In genomic region chr3:37661615-37662306, GRCh38 we compare ENCODE assay signal across 25 cellular contexts.
DNase-seq lines count a peak whose midpoint lies in the region; ATAC-seq, FAIRE-seq and TF ChIP-seq lines count a peak whose summit lies in the region.
"Had no signal": no experiment of that assay in that cellular context is flagged by ENCODE, and none has a peak within 500 bp of the region (broad histone marks: within the 10 kb centered on the region; RNA-seq: fewer than 3 reads in every experiment).

No MANE protein-coding gene starts in this region.

- H3K56ac ChIP-seq in H1 (replicated peaks; ENCODE audit: insufficient read length, low read depth, low read length) = no peak overlapping the region

- H4K8ac ChIP-seq in H1 (ENCODE audit: extremely low read depth, insufficient read depth, low read length) = no peak overlapping the region

- no peak for TF ChIP-seq POLR2A in H1 (IDR thresholded peaks at IDR 0.05; ENCODE audit: control extremely low read depth in 1 of 2, low read depth in 2 of 2, low read length in 2 of 2)

- peak overlapping the region; percentile 19; the same call in 1 of the 2 replicates for H3K18ac ChIP-seq in H1 (ENCODE audit: extremely low read depth, low read length)

- TF ChIP-seq EP300 in H1 (IDR thresholded peaks at IDR 0.05; ENCODE audit: borderline replicate concordance in 1 of 2, low read depth in 2 of 2, low read length in 2 of 2) = no peak

- no peak overlapping the region for H3K23ac ChIP-seq in H1 (ENCODE audit: insufficient read length)

- no peak overlapping the region for H2BK12ac ChIP-seq in H1 (ENCODE audit: low read depth, low read length)

- TF ChIP-seq RAD21 in H1 (IDR thresholded peaks at IDR 0.05 in 1 of 2, conservative IDR thresholded peaks at IDR 0.05 in 1 of 2; ENCODE audit: low read depth in 2 of 2, low read length in 2 of 2) = no peak

- H4K20me1 ChIP-seq in H1 (replicated peaks in 1 of 2; ENCODE audit: control insufficient read depth in 1 of 2, insufficient read depth in 2 of 2, low read length in 2 of 2) = no peaks in the 10 kb centered on the region
- H4K20me1 ChIP-seq: BLaER1 had no signal

- H4K5ac ChIP-seq in H1 (ENCODE audit: insufficient read length, low read depth, low read length) = no peak overlapping the region

- H3K4me3 ChIP-seq in HEK293 (ENCODE audit: low read depth, low read length) = no peak overlapping the region
- H3K4me3 ChIP-seq in H1 (ENCODE audit: extremely low read depth in 1 of 4, insufficient read depth in 2 of 4, low read depth in 3 of 4, low read length in 4 of 4) = no peak overlapping the region
- peak overlapping the region in 1 of 2 donors; percentile 35 for H3K4me3 ChIP-seq in stomach smooth muscle (ENCODE audit: low read length in 2 of 2)
- H3K4me3 ChIP-seq: BLaER1, HAP-1, SK-N-MC had no signal

- 0 out of 2 replicates have a peak overlapping the region, but pooled peaks have one; percentile 80 for H2BK20ac ChIP-seq in H1 (ENCODE audit: low read length)

- CTCF ChIA-PET in HEK293 (lab: Yijun Ruan, JAX) = no interaction called here
- CTCF ChIA-PET in H1 (lab: Charles Lee; ENCODE audit: partially characterized antibody) = interaction anchor here (1.0 to 1.4 kb wide), 2 partner anchors 23 to 146 kb away, joined by 3 read pairs; no protein-coding TSS in a partner anchor

- DNase-seq in H1 (ENCODE audit: low read depth in 1 of 2, low spot score in 2 of 2) = no peak
- peak; percentile 44 for DNase-seq in islet precursor cell
- DNase-seq in Ammon's horn (ENCODE audit: low spot score) = no peak
- DNase-seq in ACHN = no peak
- DNase-seq: activated CD4-positive, alpha-beta T cell treated with anti-CD3 and anti-CD28 coated beads for 1 hour; activated effector memory CD4-positive, alpha-beta T cell treated with Interleukin-2 at 50 U/mL for 16 hours; activated naive CD8-positive, alpha-beta T cell treated with anti-CD3 and anti-CD28 coated beads for 36 hours; activated T-cell treated with anti-CD3 and anti-CD28 coated beads for 4 hours; dermis blood vessel endothelial cell; DMS153; kidney; MM.1S; NCI-H2029 treated with DMSO at 0.1 percent for 48 hours; NCI-H82; stimulated activated naive CD4-positive, alpha-beta T cell treated with Interleukin-2 at 50 U/mL for 16 hours had no signal

- no peak overlapping the region for H2BK120ac ChIP-seq in H1 (replicated peaks; ENCODE audit: low read depth, low read length)

- no peaks in the 10 kb centered on the region; the same call in 1 of the 2 replicates for H3K79me1 ChIP-seq in H1 (ENCODE audit: low read depth, low read length)

- H3K9me3 ChIP-seq in HEK293 (ENCODE audit: control insufficient read depth, insufficient read depth, low read depth, low read length) (no peaks in the 10 kb centered on the region), H1 (ENCODE audit: insufficient read depth in 2 of 2, low read depth in 1 of 2, low read length in 1 of 2) (no peaks in the 10 kb centered on the region), stomach smooth muscle (ENCODE audit: control insufficient read depth in 2 of 2, low read length in 2 of 2) (no peaks in the 10 kb centered on the region)
- H3K9me3 ChIP-seq: HAP-1, neutrophil had no signal

- H2BK5ac ChIP-seq in H1 (ENCODE audit: low read depth, low read length) = no peak overlapping the region

- no peak overlapping the region for H2AK5ac ChIP-seq in H1 (ENCODE audit: low read depth, low read length)

- no peak overlapping the region for H3K4ac ChIP-seq in H1 (replicated peaks; ENCODE audit: insufficient read length, low read depth, low read length)

- H2BK15ac ChIP-seq in H1 (ENCODE audit: low read length) = no peak overlapping the region

- H3K23me2 ChIP-seq in H1 (ENCODE audit: low read depth, low read length) = no peaks in the 10 kb centered on the region

- H3K4me1 ChIP-seq in HEK293 (ENCODE audit: control insufficient read depth, insufficient read depth, low read length) = no peaks in the 10 kb centered on the region
- no peaks in the 10 kb centered on the region for H3K4me1 ChIP-seq in H1 (replicated peaks in 1 of 4; ENCODE audit: control insufficient read depth in 3 of 4, insufficient read depth in 4 of 4, low read length in 3 of 4)
- peaks cover 32% of the 10 kb centered on the region for H3K4me1 ChIP-seq in stomach smooth muscle (ENCODE audit: control insufficient read depth, insufficient read depth, low read length)
- H3K4me1 ChIP-seq: HAP-1 had no signal

- POLR2A ChIA-PET in HEK293 (lab: Yijun Ruan, JAX) = no interaction called here
- POLR2A ChIA-PET in H1 (lab: Charles Lee; ENCODE audit: partially characterized antibody) = no interaction called here

- H3K4me2 ChIP-seq in H1 (ENCODE audit: insufficient read depth in 1 of 2, low read depth in 2 of 2, low read length in 2 of 2) = no peak overlapping the region
- H3K4me2 ChIP-seq: BLaER1 had no signal

- H3K36me3 ChIP-seq in HEK293 (ENCODE audit: control insufficient read depth in 2 of 2, insufficient read depth in 1 of 2, low read length in 2 of 2) (no peaks in the 10 kb centered on the region), H1 (ENCODE audit: control insufficient read depth in 2 of 4, insufficient read depth in 4 of 4, low read length in 3 of 4) (no peaks in the 10 kb centered on the region), stomach smooth muscle (ENCODE audit: control insufficient read depth in 2 of 2, insufficient read depth in 2 of 2, low read length in 2 of 2) (no peaks in the 10 kb centered on the region)
- H3K36me3 ChIP-seq: BLaER1, HAP-1 had no signal

- no peak overlapping the region for H4K91ac ChIP-seq in H1 (replicated peaks; ENCODE audit: insufficient read length, low read length)

- no peaks in the 10 kb centered on the region for H3K27me3 ChIP-seq in H1 (replicated peaks in 1 of 4; ENCODE audit: control insufficient read depth in 3 of 4, extremely low read depth in 1 of 4, insufficient read depth in 3 of 4, low read length in 3 of 4)
- no peaks in the 10 kb centered on the region for H3K27me3 ChIP-seq in stomach smooth muscle (ENCODE audit: control insufficient read depth in 1 of 2, insufficient read depth in 2 of 2, low read length in 2 of 2)
- H3K27me3 ChIP-seq: BLaER1, neutrophil had no signal

- FAIRE-seq in H1 (lab: Jason Lieb, UNC) = no peak
- FAIRE-seq: G401.6, kidney had no signal

- H3K79me2 ChIP-seq in H1 (ENCODE audit: control insufficient read depth in 1 of 2, insufficient read depth in 2 of 2, low read length in 2 of 2) = no peaks in the 10 kb centered on the region

- no peak overlapping the region for H2AFZ ChIP-seq in H1 (ENCODE audit: low read length)

- H3K14ac ChIP-seq in H1 (ENCODE audit: insufficient read length) = no peak overlapping the region

- TF ChIP-seq CTCF in HEK293 (tag by site-specific recombination; IDR thresholded peaks at IDR 0.05) (no peak), H1 (IDR thresholded peaks at IDR 0.05; ENCODE audit: control extremely low read depth in 1 of 3, insufficient read depth in 1 of 3, low read depth in 1 of 3, low read length in 3 of 3) (no peak)

- WGBS in H1 (ENCODE audit: extremely low coverage in 1 of 2, insufficient coverage in 1 of 2, insufficient read length in 1 of 2, insufficient replicate concordance in 2 of 2, low coverage in 1 of 2, low lambda C conversion rate in 2 of 2, missing lambda C conversion rate in 1 of 2), 2 experiments = 99% methylated on average over 7 of the region's 7 CpGs; no CpG with 5 or more reads in 1 of the 2 experiments

- H3K27ac ChIP-seq in HEK293 (ENCODE audit: extremely low read depth, low read depth, low read length) (no peak overlapping the region), H1 (ENCODE audit: low read depth, low read length) (no peak overlapping the region), stomach smooth muscle (ENCODE audit: low read length) (peak overlapping the region; percentile 76)
- H3K27ac ChIP-seq: BLaER1, neutrophil, RWPE1, SK-N-MC had no signal

- H3K9ac ChIP-seq in H1 (replicated peaks in 1 of 4; ENCODE audit: extremely low read depth in 1 of 4, low read depth in 3 of 4, low read length in 3 of 4) (no peak overlapping the region), stomach smooth muscle (ENCODE audit: low read length in 2 of 2) (no peak overlapping the region)
- H3K9ac ChIP-seq: BLaER1 had no signal

- ATAC-seq in HG03095 (IDR thresholded peaks at IDR 0.05; ENCODE audit: unreplicated experiment) (no peak), HG03342 (IDR thresholded peaks at IDR 0.05; ENCODE audit: unreplicated experiment) (no peak)

- in situ Hi-C loops in ACHN (cut with HindIII; ENCODE audit: low pct_ligation_motif_present, low pct_unique_long_range_greater_than_20kb, low sequenced_read_pairs) = no loop called here

TF ChIP-seq in HEK293, 187 proteins besides CTCF, POLR2A, EP300 and RAD21:
- TF ChIP-seq ZBTB48 (tag by site-specific recombination; IDR thresholded peaks at IDR 0.05) = no peak
- TF ChIP-seq ZIC2 (tag by site-specific recombination; IDR thresholded peaks at IDR 0.05) = peak; percentile 56
- TF ChIP-seq GLIS1 (tag by site-specific recombination; IDR thresholded peaks at IDR 0.05) = peak; percentile 44; the same call in 1 of the 2 replicates
- TF ChIP-seq ZNF19 (tag by site-specific recombination; IDR thresholded peaks at IDR 0.05; ENCODE audit: low read depth) = no peak

TF ChIP-seq in H1, 55 proteins besides CTCF, POLR2A, EP300 and RAD21:
- TF ChIP-seq SP2 (IDR thresholded peaks at IDR 0.05; ENCODE audit: low read length) = no peak
- no peak for TF ChIP-seq HDAC6 (IDR thresholded peaks at IDR 0.05; ENCODE audit: low read depth, low read length)
- TF ChIP-seq SAP30 (IDR thresholded peaks at IDR 0.05; ENCODE audit: insufficient read depth, insufficient replicate concordance, low read length) = no peak
- TF ChIP-seq JUND (IDR thresholded peaks at IDR 0.05; ENCODE audit: low read length) = no peak
- TF ChIP-seq BACH1 (IDR thresholded peaks at IDR 0.05; ENCODE audit: low read length) = no peak
- TF ChIP-seq ATF3 (IDR thresholded peaks at IDR 0.05; ENCODE audit: insufficient read depth, low read depth, low read length) = no peak
- TF ChIP-seq GTF2F1 (IDR thresholded peaks at IDR 0.05; ENCODE audit: borderline replicate concordance, low read depth, low read length) = no peak
TF ChIP-seq in H1: peak in this region for 0.
